ENCODE assay signal across 21 cellular contexts in the genomic region with DNA sequence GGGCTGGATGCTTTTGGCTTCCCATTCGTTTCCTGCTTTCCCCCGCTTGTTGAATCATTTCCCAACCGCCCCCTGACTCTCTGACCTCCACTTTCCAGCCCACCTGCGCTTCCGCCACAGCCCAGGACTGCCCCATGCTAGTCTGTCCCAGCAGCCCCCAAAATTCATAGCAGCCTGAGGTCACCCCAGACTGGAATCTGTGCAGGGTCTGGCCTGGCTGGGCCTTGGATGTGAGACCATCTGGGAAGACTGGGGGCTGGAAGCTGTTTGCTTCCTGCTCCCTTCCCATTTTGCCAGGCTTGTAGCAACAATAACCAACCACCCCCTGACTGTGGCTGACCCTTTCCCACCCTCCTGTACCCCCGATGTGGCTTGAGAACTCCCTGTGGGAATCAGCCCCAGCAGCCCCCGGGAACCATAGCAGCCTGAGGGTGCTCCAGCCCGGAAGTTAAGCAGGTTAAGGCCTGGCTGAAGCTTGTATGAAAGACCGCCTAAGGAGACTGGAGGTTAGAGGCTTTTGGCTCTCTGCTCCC.
"Had no signal": no experiment of that assay in that cellular context is flagged by ENCODE, and none has a peak within 500 bp of the region (broad histone marks: within the 10 kb centered on the region; RNA-seq: fewer than 3 reads in every experiment).

No MANE protein-coding gene starts in this region.

- H3K4me3 ChIP-seq: lower lobe of right lung, neural progenitor cell, pancreas, right lobe of liver, thoracic aorta, tibial nerve, upper lobe of left lung, uterus had no signal

- H3K4me1 ChIP-seq: lower lobe of right lung, neural progenitor cell, pancreas, right lobe of liver, tibial nerve, upper lobe of left lung, uterus had no signal

- DNase-seq: cortex of kidney; effector memory CD8-positive, alpha-beta T cell; erythroblast; hypothalamus; immature natural killer cell; left ventricle myocardium superior; naive B cell; retina; right lobe of liver; small intestine; stimulated activated CD4-positive, alpha-beta T cell treated with anti-CD3 and anti-CD28 coated beads, Interleukin-15, amount 100 ng/mL, for 24 hours; stimulated activated CD4-positive, alpha-beta T cell treated with anti-CD3 and anti-CD28 coated beads, Interleukin-2, amount 100 ng/mL, for 48 hours; stimulated activated naive B cell treated with anti-CD40 and anti-IgM and Interleukin-4, amounts not matched to agents 10 μg/mL and 1 μg/mL and 100 μg/mL, for 72 hours; uterus had no signal

- H3K27me3 ChIP-seq: neural progenitor cell, pancreas, right lobe of liver, tibial nerve, upper lobe of left lung, uterus had no signal

- H3K9me3 ChIP-seq: pancreas, right lobe of liver, thoracic aorta, uterus had no signal

- ATAC-seq: effector memory CD8-positive, alpha-beta T cell; left ventricle myocardium superior; lower lobe of right lung; natural killer cell treated with Interleukin-12 subunit alpha and Interleukin-12 subunit beta and Interleukin-15 and Interleukin-18, amount 100 ng/mL, for 72 hours; pancreas; right lobe of liver; stimulated activated naive B cell treated with anti-CD40 and anti-IgM and Interleukin-4, amounts not matched to agents 10 μg/mL and 1 μg/mL and 100 μg/mL, for 72 hours had no signal

- H3K27ac ChIP-seq: lower lobe of right lung, neural progenitor cell, pancreas, right lobe of liver, thoracic aorta, tibial nerve, upper lobe of left lung, uterus had no signal

- H3K36me3 ChIP-seq: lower lobe of right lung, neural progenitor cell, pancreas, right lobe of liver, thoracic aorta, tibial nerve, upper lobe of left lung, uterus had no signal
